22 cellular contexts compared by ENCODE assay signal in genomic region chr2:55140316-55141219, GRCh38.
DNase-seq lines count a peak whose midpoint lies in the region; TF ChIP-seq lines count a peak whose summit lies in the region.
"Had no signal": no experiment of that assay in that cellular context is flagged by ENCODE, and none has a peak within 500 bp of the region (broad histone marks: within the 10 kb centered on the region; RNA-seq: fewer than 3 reads in every experiment).

No MANE protein-coding gene starts in this region.

- TF ChIP-seq POLR2A in stomach (IDR thresholded peaks at IDR 0.05) = no peak

- no peak for TF ChIP-seq EP300 in stomach (IDR thresholded peaks at IDR 0.05)

- no peak for TF ChIP-seq CTCF in endodermal cell (conservative IDR thresholded peaks at IDR 0.05)
- no peak for TF ChIP-seq CTCF in stomach (IDR thresholded peaks at IDR 0.05)

- H3K36me3 ChIP-seq in endodermal cell (ENCODE audit: control insufficient read depth, insufficient read depth, low read length) (no peaks in the 10 kb centered on the region), stomach (no peaks in the 10 kb centered on the region)
- H3K36me3 ChIP-seq: heart left ventricle, left lung had no signal

- H3K27me3 ChIP-seq in endodermal cell (ENCODE audit: control insufficient read depth, insufficient read depth, low read length, poor library complexity, severe bottlenecking) = no peaks in the 10 kb centered on the region
- H3K27me3 ChIP-seq in stomach = no peaks in the 10 kb centered on the region
- H3K27me3 ChIP-seq: heart left ventricle, left lung had no signal

- no peak overlapping the region for H3K4me3 Mint-ChIP-seq in endodermal cell
- H3K4me3 Mint-ChIP-seq: activated CD8-positive, alpha-beta memory T cell treated with anti-CD3 and anti-CD28 coated beads, Interleukin-2, amount 10 ng/mL, durations not matched to agents 7 days and 5 days; activated naive CD8-positive, alpha-beta T cell treated with anti-CD3 and anti-CD28 coated beads for 36 hours; activated T-helper 17 cell treated with anti-CD3 and anti-CD28 coated beads, Interleukin-2, amount 50 U/mL, for 72 hours; type B pancreatic cell had no signal

- peak overlapping the region; percentile 31 for H3K27ac Mint-ChIP-seq in endodermal cell
- H3K27ac Mint-ChIP-seq: activated CD8-positive, alpha-beta memory T cell treated with anti-CD3 and anti-CD28 coated beads, Interleukin-2, amount 10 ng/mL, durations not matched to agents 7 days and 5 days; activated naive CD8-positive, alpha-beta T cell treated with anti-CD3 and anti-CD28 coated beads for 36 hours; type B pancreatic cell had no signal

- intact Hi-C loops in stomach (cut with DNase I; ENCODE audit: low total_unique reads) = no loop called here

- H3K4me3 ChIP-seq in endodermal cell (ENCODE audit: low read length) = no peak overlapping the region
- no peak overlapping the region for H3K4me3 ChIP-seq in stomach
- H3K4me3 ChIP-seq: heart left ventricle, left lung, psoas muscle, skin epidermis had no signal

- H3K9me3 ChIP-seq in endodermal cell (ENCODE audit: control insufficient read depth, low read length) (no peaks in the 10 kb centered on the region), stomach (no peaks in the 10 kb centered on the region)
- H3K9me3 ChIP-seq: heart left ventricle, left lung, psoas muscle, SK-N-SH had no signal

- peak overlapping the region; percentile 12 for H3K9ac ChIP-seq in endodermal cell (ENCODE audit: extremely low read depth, low read length, poor library complexity, severe bottlenecking)
- H3K9ac ChIP-seq: SK-N-SH had no signal

- no peaks in the 10 kb centered on the region for H3K36me3 Mint-ChIP-seq in endodermal cell (ENCODE audit: low read depth)
- H3K36me3 Mint-ChIP-seq: activated naive CD8-positive, alpha-beta T cell treated with anti-CD3 and anti-CD28 coated beads for 36 hours had no signal

- 84 to 89% methylated on average over 7 to 8 of the region's 8 CpGs for WGBS in endodermal cell (ENCODE audit: insufficient coverage in 1 of 2, insufficient read length in 1 of 2), 2 experiments
- WGBS in stomach, 5 donors = 74 to 83% (median 78%) methylated on average over 8 of the region's 8 CpGs

- no peaks in the 10 kb centered on the region for H3K9me3 Mint-ChIP-seq in endodermal cell
- H3K9me3 Mint-ChIP-seq: activated naive CD8-positive, alpha-beta T cell treated with anti-CD3 and anti-CD28 coated beads for 36 hours; activated T-helper 17 cell treated with anti-CD3 and anti-CD28 coated beads, Interleukin-2, amount 50 U/mL, for 72 hours had no signal

- H3K27ac ChIP-seq in endodermal cell (ENCODE audit: low read depth, low read length) = no peak overlapping the region
- peak overlapping the region in 4 of 5 donors; percentile 3 to 74 (median 60) for H3K27ac ChIP-seq in stomach
- H3K27ac ChIP-seq: 22Rv1, heart left ventricle, left lung, psoas muscle had no signal

- H3K4me1 ChIP-seq in endodermal cell (ENCODE audit: control insufficient read depth, insufficient read depth, low read length) (peaks cover 13% of the 10 kb centered on the region), stomach (peaks cover 39 to 64% (median 49%) of the 10 kb centered on the region in 4 donors)
- H3K4me1 ChIP-seq: psoas muscle had no signal

- H3K4me1 Mint-ChIP-seq in endodermal cell = peaks cover 59% of the 10 kb centered on the region

- no peaks in the 10 kb centered on the region for H3K27me3 Mint-ChIP-seq in endodermal cell (ENCODE audit: insufficient read depth)
- H3K27me3 Mint-ChIP-seq: activated CD8-positive, alpha-beta memory T cell treated with anti-CD3 and anti-CD28 coated beads, Interleukin-2, amount 10 ng/mL, durations not matched to agents 7 days and 5 days; activated naive CD8-positive, alpha-beta T cell treated with anti-CD3 and anti-CD28 coated beads for 36 hours; activated T-helper 17 cell treated with anti-CD3 and anti-CD28 coated beads, Interleukin-2, amount 50 U/mL, for 72 hours; type B pancreatic cell had no signal

- DNase-seq in DMS153 (lab: John Stamatoyannopoulos, UW) (peak; percentile 16), DMS153 treated with DMSO at 0.1 percent for 48 hours (lab: John Stamatoyannopoulos, UW; ENCODE audit: unreplicated experiment) (no peak), OCI-M1 (lab: John Stamatoyannopoulos, UW) (peak; percentile 87), endodermal cell (peak; percentile 31), stomach (no peak), KG1 (lab: John Stamatoyannopoulos, UW) (no peak), RKO (ENCODE audit: low spot score) (no peak)
- DNase-seq in activated T-cell treated with anti-CD3 and anti-CD28 coated beads, Interleukin-2, amount 50 U/mL, for 1 hour = no peak
- DNase-seq: activated CD8-positive, alpha-beta memory T cell treated with anti-CD3 and anti-CD28 coated beads, Interleukin-2, amount 10 ng/mL, durations not matched to agents 7 days and 5 days; activated naive CD8-positive, alpha-beta T cell treated with anti-CD3 and anti-CD28 coated beads for 36 hours; AML-193; EL; heart left ventricle; left lung; NCI-H2029; psoas muscle; SK-N-SH; stimulated activated naive CD4-positive, alpha-beta T cell treated with Interleukin-2 at 50 U/mL for 16 hours had no signal

Comparison
In these comparisons a context has a peak if more than half of its experiments do, and no peak if none do; other contexts are left out.
1. DNase-seq: peak in DMS153 (single experiment), OCI-M1 (single experiment) and endodermal cell (single experiment); none in DMS153 treated with DMSO at 0.1 percent for 48 hours (single experiment), stomach (single experiment), KG1 (single experiment), RKO (single experiment) and activated T-cell treated with anti-CD3 and anti-CD28 coated beads, Interleukin-2, amount 50 U/mL, for 1 hour (single experiment).